2 cellular contexts compared by ENCODE assay signal in the genomic region with DNA sequence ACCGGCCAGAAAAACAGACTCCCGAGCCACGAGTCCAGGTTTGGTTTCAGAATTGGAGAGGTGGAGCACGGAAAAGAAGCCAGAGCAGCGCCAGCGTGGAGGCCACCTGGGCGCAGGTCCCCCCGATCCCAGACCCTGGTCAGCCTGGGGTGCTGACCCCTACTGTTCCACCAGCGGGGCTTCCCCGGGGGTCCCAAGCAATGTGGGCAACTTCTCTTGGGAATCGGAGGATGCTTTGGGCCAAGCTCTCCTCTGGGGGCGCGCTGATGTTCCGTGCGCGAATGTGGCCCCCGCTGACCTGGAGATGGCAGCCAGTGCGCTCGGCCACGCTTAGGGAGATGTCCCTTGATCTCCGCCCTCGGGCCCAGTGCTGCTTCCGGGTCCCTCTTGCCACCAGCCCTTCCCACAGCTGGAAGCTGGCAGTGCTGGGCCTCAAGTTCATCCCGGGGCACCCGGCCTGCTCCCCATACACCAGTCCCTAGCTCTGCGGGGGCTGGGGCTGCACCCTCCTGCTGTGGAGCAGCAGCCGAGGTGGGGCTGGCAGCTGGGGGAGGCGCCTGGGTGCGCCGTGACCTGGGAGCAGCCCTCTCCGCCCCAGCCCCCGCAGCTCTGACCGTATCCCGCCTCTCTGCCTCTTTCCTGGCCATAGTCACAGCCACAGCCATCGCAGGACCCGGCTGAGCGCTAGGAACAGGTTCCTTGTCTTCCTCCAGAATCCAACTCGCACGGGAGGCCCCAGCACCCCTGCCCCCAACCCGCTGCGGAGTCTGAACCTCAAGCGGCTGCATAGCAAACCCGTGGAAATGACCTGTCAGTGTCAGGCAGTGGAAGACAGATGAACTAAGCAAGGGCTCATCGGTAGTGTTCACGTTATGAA.
TF ChIP-seq lines count a peak whose summit lies in the region.

No MANE protein-coding gene starts in this region.

TF ChIP-seq in HEK293, 187 proteins besides CTCF, POLR2A, EP300 and RAD21:
- TF ChIP-seq ZNF529 (tag by site-specific recombination; IDR thresholded peaks at IDR 0.05; ENCODE audit: insufficient replicate concordance) (no peak), KLF1 (tag by site-specific recombination; IDR thresholded peaks at IDR 0.05) (0 out of 2 replicates have a peak, but pooled peaks have one; percentile 22), HOXD13 (CRISPR knock-in tag; IDR thresholded peaks at IDR 0.05; ENCODE audit: borderline replicate concordance) (no peak), HOXA7 (CRISPR knock-in tag; IDR thresholded peaks at IDR 0.05; ENCODE audit: borderline replicate concordance) (no peak), ZNF155 (tag by site-specific recombination; IDR thresholded peaks at IDR 0.05) (no peak)

TF ChIP-seq in GM12878, 131 proteins besides CTCF, POLR2A, EP300 and RAD21:
- TF ChIP-seq ZNF622 (IDR thresholded peaks at IDR 0.05): no peak
- TF ChIP-seq, protein P1, sequence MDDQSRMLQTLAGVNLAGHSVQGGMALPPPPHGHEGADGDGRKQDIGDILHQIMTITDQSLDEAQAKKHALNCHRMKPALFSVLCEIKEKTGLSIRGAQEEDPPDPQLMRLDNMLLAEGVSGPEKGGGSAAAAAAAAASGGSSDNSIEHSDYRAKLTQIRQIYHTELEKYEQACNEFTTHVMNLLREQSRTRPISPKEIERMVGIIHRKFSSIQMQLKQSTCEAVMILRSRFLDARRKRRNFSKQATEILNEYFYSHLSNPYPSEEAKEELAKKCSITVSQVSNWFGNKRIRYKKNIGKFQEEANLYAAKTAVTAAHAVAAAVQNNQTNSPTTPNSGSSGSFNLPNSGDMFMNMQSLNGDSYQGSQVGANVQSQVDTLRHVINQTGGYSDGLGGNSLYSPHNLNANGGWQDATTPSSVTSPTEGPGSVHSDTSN (IDR thresholded peaks at IDR 0.05; ENCODE audit: insufficient replicate concordance, low read depth, low read length): no peak
- TF ChIP-seq RUNX3 (IDR thresholded peaks at IDR 0.05; ENCODE audit: low read length): no peak
- TF ChIP-seq HCFC1 (IDR thresholded peaks at IDR 0.05; ENCODE audit: low read length): no peak
- no peak for TF ChIP-seq RCOR1 (conservative IDR thresholded peaks at IDR 0.05; ENCODE audit: low read depth, low read length)
- no peak for TF ChIP-seq BRCA1 (IDR thresholded peaks at IDR 0.05; ENCODE audit: low read depth, low read length)
- TF ChIP-seq, protein P2, sequence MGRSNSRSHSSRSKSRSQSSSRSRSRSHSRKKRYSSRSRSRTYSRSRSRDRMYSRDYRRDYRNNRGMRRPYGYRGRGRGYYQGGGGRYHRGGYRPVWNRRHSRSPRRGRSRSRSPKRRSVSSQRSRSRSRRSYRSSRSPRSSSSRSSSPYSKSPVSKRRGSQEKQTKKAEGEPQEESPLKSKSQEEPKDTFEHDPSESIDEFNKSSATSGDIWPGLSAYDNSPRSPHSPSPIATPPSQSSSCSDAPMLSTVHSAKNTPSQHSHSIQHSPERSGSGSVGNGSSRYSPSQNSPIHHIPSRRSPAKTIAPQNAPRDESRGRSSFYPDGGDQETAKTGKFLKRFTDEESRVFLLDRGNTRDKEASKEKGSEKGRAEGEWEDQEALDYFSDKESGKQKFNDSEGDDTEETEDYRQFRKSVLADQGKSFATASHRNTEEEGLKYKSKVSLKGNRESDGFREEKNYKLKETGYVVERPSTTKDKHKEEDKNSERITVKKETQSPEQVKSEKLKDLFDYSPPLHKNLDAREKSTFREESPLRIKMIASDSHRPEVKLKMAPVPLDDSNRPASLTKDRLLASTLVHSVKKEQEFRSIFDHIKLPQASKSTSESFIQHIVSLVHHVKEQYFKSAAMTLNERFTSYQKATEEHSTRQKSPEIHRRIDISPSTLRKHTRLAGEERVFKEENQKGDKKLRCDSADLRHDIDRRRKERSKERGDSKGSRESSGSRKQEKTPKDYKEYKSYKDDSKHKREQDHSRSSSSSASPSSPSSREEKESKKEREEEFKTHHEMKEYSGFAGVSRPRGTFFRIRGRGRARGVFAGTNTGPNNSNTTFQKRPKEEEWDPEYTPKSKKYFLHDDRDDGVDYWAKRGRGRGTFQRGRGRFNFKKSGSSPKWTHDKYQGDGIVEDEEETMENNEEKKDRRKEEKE (IDR thresholded peaks at IDR 0.05): no peak
- TF ChIP-seq, protein P3, sequence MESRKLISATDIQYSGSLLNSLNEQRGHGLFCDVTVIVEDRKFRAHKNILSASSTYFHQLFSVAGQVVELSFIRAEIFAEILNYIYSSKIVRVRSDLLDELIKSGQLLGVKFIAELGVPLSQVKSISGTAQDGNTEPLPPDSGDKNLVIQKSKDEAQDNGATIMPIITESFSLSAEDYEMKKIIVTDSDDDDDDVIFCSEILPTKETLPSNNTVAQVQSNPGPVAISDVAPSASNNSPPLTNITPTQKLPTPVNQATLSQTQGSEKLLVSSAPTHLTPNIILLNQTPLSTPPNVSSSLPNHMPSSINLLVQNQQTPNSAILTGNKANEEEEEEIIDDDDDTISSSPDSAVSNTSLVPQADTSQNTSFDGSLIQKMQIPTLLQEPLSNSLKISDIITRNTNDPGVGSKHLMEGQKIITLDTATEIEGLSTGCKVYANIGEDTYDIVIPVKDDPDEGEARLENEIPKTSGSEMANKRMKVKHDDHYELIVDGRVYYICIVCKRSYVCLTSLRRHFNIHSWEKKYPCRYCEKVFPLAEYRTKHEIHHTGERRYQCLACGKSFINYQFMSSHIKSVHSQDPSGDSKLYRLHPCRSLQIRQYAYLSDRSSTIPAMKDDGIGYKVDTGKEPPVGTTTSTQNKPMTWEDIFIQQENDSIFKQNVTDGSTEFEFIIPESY (IDR thresholded peaks at IDR 0.05): no peak
- no peak for TF ChIP-seq PAX8 (IDR thresholded peaks at IDR 0.05)
- TF ChIP-seq, protein P4, sequence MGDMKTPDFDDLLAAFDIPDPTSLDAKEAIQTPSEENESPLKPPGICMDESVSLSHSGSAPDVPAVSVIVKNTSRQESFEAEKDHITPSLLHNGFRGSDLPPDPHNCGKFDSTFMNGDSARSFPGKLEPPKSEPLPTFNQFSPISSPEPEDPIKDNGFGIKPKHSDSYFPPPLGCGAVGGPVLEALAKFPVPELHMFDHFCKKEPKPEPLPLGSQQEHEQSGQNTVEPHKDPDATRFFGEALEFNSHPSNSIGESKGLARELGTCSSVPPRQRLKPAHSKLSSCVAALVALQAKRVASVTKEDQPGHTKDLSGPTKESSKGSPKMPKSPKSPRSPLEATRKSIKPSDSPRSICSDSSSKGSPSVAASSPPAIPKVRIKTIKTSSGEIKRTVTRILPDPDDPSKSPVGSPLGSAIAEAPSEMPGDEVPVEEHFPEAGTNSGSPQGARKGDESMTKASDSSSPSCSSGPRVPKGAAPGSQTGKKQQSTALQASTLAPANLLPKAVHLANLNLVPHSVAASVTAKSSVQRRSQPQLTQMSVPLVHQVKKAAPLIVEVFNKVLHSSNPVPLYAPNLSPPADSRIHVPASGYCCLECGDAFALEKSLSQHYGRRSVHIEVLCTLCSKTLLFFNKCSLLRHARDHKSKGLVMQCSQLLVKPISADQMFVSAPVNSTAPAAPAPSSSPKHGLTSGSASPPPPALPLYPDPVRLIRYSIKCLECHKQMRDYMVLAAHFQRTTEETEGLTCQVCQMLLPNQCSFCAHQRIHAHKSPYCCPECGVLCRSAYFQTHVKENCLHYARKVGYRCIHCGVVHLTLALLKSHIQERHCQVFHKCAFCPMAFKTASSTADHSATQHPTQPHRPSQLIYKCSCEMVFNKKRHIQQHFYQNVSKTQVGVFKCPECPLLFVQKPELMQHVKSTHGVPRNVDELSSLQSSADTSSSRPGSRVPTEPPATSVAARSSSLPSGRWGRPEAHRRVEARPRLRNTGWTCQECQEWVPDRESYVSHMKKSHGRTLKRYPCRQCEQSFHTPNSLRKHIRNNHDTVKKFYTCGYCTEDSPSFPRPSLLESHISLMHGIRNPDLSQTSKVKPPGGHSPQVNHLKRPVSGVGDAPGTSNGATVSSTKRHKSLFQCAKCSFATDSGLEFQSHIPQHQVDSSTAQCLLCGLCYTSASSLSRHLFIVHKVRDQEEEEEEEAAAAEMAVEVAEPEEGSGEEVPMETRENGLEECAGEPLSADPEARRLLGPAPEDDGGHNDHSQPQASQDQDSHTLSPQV (IDR thresholded peaks at IDR 0.05): no peak
- TF ChIP-seq CBFB (IDR thresholded peaks at IDR 0.05; ENCODE audit: low read depth): no peak
- no peak for TF ChIP-seq ZZZ3 (IDR thresholded peaks at IDR 0.05; ENCODE audit: control insufficient read depth, insufficient read length, low read depth)
- TF ChIP-seq NFIC (IDR thresholded peaks at IDR 0.05; ENCODE audit: low read depth, low read length): no peak
- no peak for TF ChIP-seq NR2F1 (conservative IDR thresholded peaks at IDR 0.05)
- no peak for TF ChIP-seq GATAD2B (conservative IDR thresholded peaks at IDR 0.05; ENCODE audit: low read depth)
- no peak for TF ChIP-seq MXI1 (IDR thresholded peaks at IDR 0.05; ENCODE audit: low read depth, low read length)
- TF ChIP-seq IRF4 (IDR thresholded peaks at IDR 0.05; ENCODE audit: low read depth, low read length): no peak
